ENCODE assay signal across 8 cellular contexts in genomic region chr1:54671985-54672608, GRCh38. TPM values are rescaled to one million over a fixed set of nuclear protein-coding genes. Genes with fewer than 3 reads are reported as not detected.
DNase-seq lines count a peak whose midpoint lies in the region; ATAC-seq and TF ChIP-seq lines count a peak whose summit lies in the region.

No MANE protein-coding gene starts in this region.

- H3K27me3 ChIP-seq in colonic mucosa = no peaks in the 10 kb centered on the region

- ATAC-seq in HG02938 (IDR thresholded peaks at IDR 0.05; ENCODE audit: unreplicated experiment) = peak; percentile 84
- ATAC-seq in stimulated activated naive B cell treated with anti-CD40 and anti-IgM and Interleukin-4, amounts not matched to agents 10 μg/mL and 1 μg/mL and 100 μg/mL, for 72 hours (replicated peaks) = peak; percentile 80 to 85

- no peaks in the 10 kb centered on the region for H3K36me3 Mint-ChIP-seq in stimulated activated naive B cell treated with anti-CD40 and anti-IgM and Interleukin-4, amounts not matched to agents 10 μg/mL and 1 μg/mL and 100 μg/mL, for 72 hours

- no peaks in the 10 kb centered on the region for H3K36me3 ChIP-seq in colonic mucosa

- DNase-seq in ELR (ENCODE audit: low read depth) (peak; percentile 71), NCI-H446 (lab: John Stamatoyannopoulos, UW) (peak; percentile 49 to 62), colonic mucosa (peak; percentile 75), myocyte (ENCODE audit: low read depth) (peak; percentile 77), middle frontal gyrus (ENCODE audit: extremely low spot score, low spot score) (no peak)
- peak; percentile 55 to 58 for DNase-seq in activated CD4-positive, alpha-beta T cell treated with anti-CD3 and anti-CD28 coated beads for 24 hours (ENCODE audit: low read depth in 2 of 2)
- peak; percentile 32 for DNase-seq in stimulated activated naive B cell treated with anti-CD40 and anti-IgM and Interleukin-4, amounts not matched to agents 10 μg/mL and 1 μg/mL and 100 μg/mL, for 72 hours

- no peaks in the 10 kb centered on the region for H3K4me1 ChIP-seq in colonic mucosa

- intact Hi-C loops in colonic mucosa (cut with DNase I) = loop anchor here (5.0 kb wide), 1 partner anchor 140 kb away; no protein-coding TSS in a partner anchor

- H3K4me3 ChIP-seq in colonic mucosa = no peak overlapping the region

- no peak overlapping the region for H3K4me3 Mint-ChIP-seq in stimulated activated naive B cell treated with anti-CD40 and anti-IgM and Interleukin-4, amounts not matched to agents 10 μg/mL and 1 μg/mL and 100 μg/mL, for 72 hours

- TF ChIP-seq CTCF in colonic mucosa (IDR thresholded peaks at IDR 0.05) = peak; percentile 77

- no peak overlapping the region for H3K9ac ChIP-seq in colonic mucosa (ENCODE audit: low read depth in 2 of 2, low read length in 2 of 2)

- no peak overlapping the region for H3K27ac Mint-ChIP-seq in stimulated activated naive B cell treated with anti-CD40 and anti-IgM and Interleukin-4, amounts not matched to agents 10 μg/mL and 1 μg/mL and 100 μg/mL, for 72 hours

- H3K4me1 Mint-ChIP-seq in stimulated activated naive B cell treated with anti-CD40 and anti-IgM and Interleukin-4, amounts not matched to agents 10 μg/mL and 1 μg/mL and 100 μg/mL, for 72 hours = no peaks in the 10 kb centered on the region

- peaks cover 0 to 7% of the 10 kb centered on the region in 2 donors for H3K27me3 Mint-ChIP-seq in stimulated activated naive B cell treated with anti-CD40 and anti-IgM and Interleukin-4, amounts not matched to agents 10 μg/mL and 1 μg/mL and 100 μg/mL, for 72 hours

- H3K27ac ChIP-seq in colonic mucosa = no peak overlapping the region

- no peaks in the 10 kb centered on the region for H3K9me3 Mint-ChIP-seq in stimulated activated naive B cell treated with anti-CD40 and anti-IgM and Interleukin-4, amounts not matched to agents 10 μg/mL and 1 μg/mL and 100 μg/mL, for 72 hours

- no peaks in the 10 kb centered on the region for H3K9me3 ChIP-seq in colonic mucosa

RNA-seq across cellular contexts. Expression of gene MROH7, which starts 30.5 kb away (rescaled TPM):
- 1 to 10 TPM; 3.7 to 5.5 TPM for total RNA-seq in colonic mucosa
- 1.2 and 3.7 TPM in 2 replicates for total RNA-seq in myocyte
- 4.7 TPM for polyA plus RNA-seq in myocyte (2012)

RNA-seq across cellular contexts. Expression of gene TTC4, which starts 43.6 kb away (rescaled TPM):
- 10 to 100 TPM; 11.0 to 18.4 TPM for total RNA-seq in colonic mucosa
- 23.5 and 29.7 TPM in 2 replicates for total RNA-seq in myocyte
- polyA plus RNA-seq in myocyte (2012) = 24.8 TPM

RNA-seq across cellular contexts. Expression of gene FAM151A, which starts 48.8 kb away (rescaled TPM):
- total RNA-seq in colonic mucosa = 1 to 10 TPM in 1 of 2 donors, under 1 TPM in 1; 0.66 to 2.8 TPM
- total RNA-seq in myocyte = not detected in 2 replicates
- 0.23 TPM for polyA plus RNA-seq in myocyte (2012)
